ENCODE assay signal across 12 cellular contexts in genomic region chr1:182206628-182207239, GRCh38.
DNase-seq lines count a peak whose midpoint lies in the region; ATAC-seq, FAIRE-seq and TF ChIP-seq lines count a peak whose summit lies in the region.
"Had no signal": no experiment of that assay in that cellular context is flagged by ENCODE, and none has a peak within 500 bp of the region (broad histone marks: within the 10 kb centered on the region; RNA-seq: fewer than 3 reads in every experiment).

No MANE protein-coding gene starts in this region.

- H3K36me3 ChIP-seq in liver (ENCODE audit: control insufficient read depth in 4 of 4, insufficient read depth in 3 of 4, low read depth in 1 of 4, low read length in 3 of 4) = no peaks in the 10 kb centered on the region
- H3K36me3 ChIP-seq in HepG2 (replicated peaks in 1 of 2; ENCODE audit: control insufficient read depth in 1 of 2, insufficient read depth in 2 of 2, low read length in 2 of 2) = no peaks in the 10 kb centered on the region
- no peaks in the 10 kb centered on the region for H3K36me3 ChIP-seq in psoas muscle (ENCODE audit: insufficient read depth in 1 of 2, low read depth in 1 of 2)
- no peaks in the 10 kb centered on the region for H3K36me3 ChIP-seq in BE2C

- H3K4me1 ChIP-seq in liver (ENCODE audit: control insufficient read depth in 4 of 4, insufficient read depth in 4 of 4, low read length in 3 of 4) (no peaks in the 10 kb centered on the region), HepG2 (ENCODE audit: insufficient read depth, low read length) (peaks cover 53% of the 10 kb centered on the region), right cardiac atrium (ENCODE audit: control insufficient read depth, insufficient read depth, low read length) (peaks cover 13% of the 10 kb centered on the region), psoas muscle (peaks cover 39% of the 10 kb centered on the region), BE2C (no peaks in the 10 kb centered on the region)

- ATAC-seq in HepG2 = no peak
- ATAC-seq in right cardiac atrium = peak; percentile 90 to 93
- peak; percentile 63 to 90 (median 87) for ATAC-seq in psoas muscle
- ATAC-seq: activated T-cell treated with anti-CD3 and anti-CD28 coated beads, Interleukin-2, amount 50 U/mL, for 4 hours had no signal

- in situ Hi-C loops in HepG2 (cut with HindIII; ENCODE audit: extremely low pct_ligation_motif_present, low pct_unique_long_range_greater_than_20kb) = no loop called here

- no peaks in the 10 kb centered on the region for H3K27me3 ChIP-seq in liver (ENCODE audit: control insufficient read depth in 4 of 4, insufficient read depth in 4 of 4, low read length in 3 of 4)
- no peaks in the 10 kb centered on the region for H3K27me3 ChIP-seq in HepG2 (ENCODE audit: control insufficient read depth in 1 of 2, insufficient read depth in 2 of 2, low read length in 2 of 2)
- no peaks in the 10 kb centered on the region for H3K27me3 ChIP-seq in right cardiac atrium (ENCODE audit: control insufficient read depth, insufficient read depth)
- H3K27me3 ChIP-seq in psoas muscle (ENCODE audit: insufficient read depth in 3 of 3, low read length in 2 of 3) = no peaks in the 10 kb centered on the region
- H3K27me3 ChIP-seq in BE2C = no peaks in the 10 kb centered on the region

- TF ChIP-seq RAD21 in liver (IDR thresholded peaks at IDR 0.05) (no peak), HepG2 (CRISPR knock-in tag; IDR thresholded peaks at IDR 0.05) (no peak)

- H3K9me3 ChIP-seq in liver (ENCODE audit: control insufficient read depth in 4 of 4, low read length in 3 of 4) (no peaks in the 10 kb centered on the region), HepG2 (ENCODE audit: low read length) (no peaks in the 10 kb centered on the region), right cardiac atrium (ENCODE audit: control insufficient read depth, low read length) (no peaks in the 10 kb centered on the region), psoas muscle (no peaks in the 10 kb centered on the region), BE2C (no peaks in the 10 kb centered on the region)

- BruUV-seq in HepG2 (replicated peaks; lab: Mats Ljungman, UMichigan) = no TSS peak

- H3K9ac ChIP-seq in liver (ENCODE audit: low read depth in 1 of 2, low read length in 2 of 2) = no peak overlapping the region
- H3K9ac ChIP-seq in HepG2 (ENCODE audit: insufficient read depth, low read depth, low read length) = no peak overlapping the region

- H3K79me2 ChIP-seq in HepG2 (ENCODE audit: insufficient read depth, low read length) = no peaks in the 10 kb centered on the region

- POLR2A ChIA-PET in HepG2 (lab: Yijun Ruan, JAX) = no interaction called here

- WGBS in liver = 86% methylated on average over 4 of the region's 4 CpGs
- WGBS in HepG2 (ENCODE audit: low lambda C conversion rate) = 75% methylated on average over 4 of the region's 4 CpGs
- 56% methylated on average over 4 of the region's 4 CpGs for WGBS in right cardiac atrium
- 20 to 39% (median 21%) methylated on average over 4 of the region's 4 CpGs for WGBS in psoas muscle, 3 donors

- no peak for TF ChIP-seq CTCF in liver (IDR thresholded peaks at IDR 0.05; ENCODE audit: low read depth, low read length, missing input control)
- TF ChIP-seq CTCF in HepG2 (CRISPR knock-in tag; IDR thresholded peaks at IDR 0.05) = no peak
- TF ChIP-seq CTCF in psoas muscle (IDR thresholded peaks at IDR 0.05) = no peak
- no peak for TF ChIP-seq CTCF in BE2C (IDR thresholded peaks at IDR 0.05; ENCODE audit: low read depth, low read length)

- intact Hi-C loops in HepG2 (cut with micrococcal nuclease; ENCODE audit: unreplicated experiment) = no loop called here
- intact Hi-C loops in right cardiac atrium (cut with DNase I) = no loop called here
- intact Hi-C loops in psoas muscle (cut with DNase I) = no loop called here

- no peaks in the 10 kb centered on the region for H4K20me1 ChIP-seq in HepG2 (ENCODE audit: insufficient read depth, low read length)

- CTCF ChIA-PET in HepG2 (lab: Yijun Ruan, JAX; ENCODE audit: low intra/inter-chr PET ratio, low total read pairs) = no interaction called here

- H3K4me2 ChIP-seq in HepG2 (ENCODE audit: low read depth, low read length) = no peak overlapping the region

- no peak for TF ChIP-seq EP300 in HepG2 (IDR thresholded peaks at IDR 0.05; ENCODE audit: low read depth in 2 of 2, low read length in 2 of 2)
- TF ChIP-seq EP300 in HepG2 (CRISPR knock-in tag; IDR thresholded peaks at IDR 0.05; ENCODE audit: borderline replicate concordance) = no peak

- H2AFZ ChIP-seq in HepG2 (ENCODE audit: low read length) = no peak overlapping the region

- no peak for DNase-seq in HepG2 (ENCODE audit: low spot score)
- peak; percentile 75 to 90 (median 79) for DNase-seq in right cardiac atrium
- DNase-seq in psoas muscle = peak; percentile 79 to 89
- no peak for DNase-seq in BE2C
- no peak for DNase-seq in kidney tubule cell (ENCODE audit: low spot score)
- DNase-seq in NCI-H1694 treated with DMSO at 0.1 percent for 48 hours (lab: John Stamatoyannopoulos, UW) = no peak
- no peak for DNase-seq in OCI-M1 (lab: John Stamatoyannopoulos, UW)
- DNase-seq: activated T-cell treated with anti-CD3 and anti-CD28 coated beads, Interleukin-2, amount 50 U/mL, for 4 hours; central memory CD4-positive, alpha-beta T cell; DMS53; NCI-H2227 treated with DMSO at 0.1 percent for 48 hours had no signal

- no peak for TF ChIP-seq POLR2A in HepG2 (IDR thresholded peaks at IDR 0.05; ENCODE audit: insufficient read depth in 1 of 2, low read depth in 2 of 2, low read length in 2 of 2)

- H3K27ac ChIP-seq in liver (ENCODE audit: low read depth in 1 of 2, low read length in 2 of 2) (no peak overlapping the region), HepG2 (ENCODE audit: extremely low read length, insufficient read depth, low read length) (no peak overlapping the region), right cardiac atrium (ENCODE audit: low read length) (peak overlapping the region; percentile 91), psoas muscle (peak overlapping the region; percentile 74)

- FAIRE-seq in HepG2 (lab: Jason Lieb, UNC) = no peak

- no peak overlapping the region for H3K4me3 ChIP-seq in liver (ENCODE audit: low read depth in 1 of 3, low read length in 3 of 3)
- no peak overlapping the region for H3K4me3 ChIP-seq in HepG2 (replicated peaks in 1 of 3; ENCODE audit: insufficient read depth in 1 of 3, low read depth in 2 of 3, low read length in 3 of 3)
- H3K4me3 ChIP-seq in right cardiac atrium (ENCODE audit: low read length) = no peak overlapping the region
- H3K4me3 ChIP-seq in psoas muscle = no peak overlapping the region
- no peak overlapping the region for H3K4me3 ChIP-seq in BE2C (ENCODE audit: low read depth, low read length)

TF ChIP-seq in liver, 16 proteins besides CTCF, POLR2A, EP300 and RAD21:
- TF ChIP-seq SP1 (IDR thresholded peaks at IDR 0.05) (peak; percentile 41), ATF3 (IDR thresholded peaks at IDR 0.05) (no peak), NR2F2 (IDR thresholded peaks at IDR 0.05) (peak; percentile 72), RXRA (IDR thresholded peaks at IDR 0.05) (peak in 1 of 2 donors; percentile 26)

TF ChIP-seq in HepG2, 621 proteins besides CTCF, POLR2A, EP300 and RAD21 (continues in another document):
- no peak for TF ChIP-seq ZFP37 (CRISPR knock-in tag; IDR thresholded peaks at IDR 0.05; ENCODE audit: borderline replicate concordance)
- no peak for TF ChIP-seq RNF2 (conservative IDR thresholded peaks at IDR 0.05; ENCODE audit: low read depth)
- TF ChIP-seq ZNF20 (CRISPR knock-in tag; IDR thresholded peaks at IDR 0.05) = no peak
- TF ChIP-seq DBP (CRISPR knock-in tag; IDR thresholded peaks at IDR 0.05; ENCODE audit: not compliant biosample characterization) = no peak
- TF ChIP-seq SALL1 (CRISPR knock-in tag; IDR thresholded peaks at IDR 0.05) = no peak
- TF ChIP-seq SNAPC4 (CRISPR knock-in tag; IDR thresholded peaks at IDR 0.05) = no peak

Comparison
In these comparisons a context has a peak if more than half of its experiments do, and no peak if none do; other contexts are left out.
1. H3K27ac ChIP-seq: peak in right cardiac atrium (single experiment) and psoas muscle (single experiment); none in liver (0 of 2) and HepG2 (single experiment).
2. DNase-seq: peak in right cardiac atrium (3 of 3) and psoas muscle (2 of 2); none in HepG2 (single experiment), BE2C (single experiment), kidney tubule cell (single experiment), NCI-H1694 treated with DMSO at 0.1 percent for 48 hours (single experiment) and OCI-M1 (single experiment).